Comparison of ENCODE assay signal across 8 cellular contexts in the genomic region with DNA sequence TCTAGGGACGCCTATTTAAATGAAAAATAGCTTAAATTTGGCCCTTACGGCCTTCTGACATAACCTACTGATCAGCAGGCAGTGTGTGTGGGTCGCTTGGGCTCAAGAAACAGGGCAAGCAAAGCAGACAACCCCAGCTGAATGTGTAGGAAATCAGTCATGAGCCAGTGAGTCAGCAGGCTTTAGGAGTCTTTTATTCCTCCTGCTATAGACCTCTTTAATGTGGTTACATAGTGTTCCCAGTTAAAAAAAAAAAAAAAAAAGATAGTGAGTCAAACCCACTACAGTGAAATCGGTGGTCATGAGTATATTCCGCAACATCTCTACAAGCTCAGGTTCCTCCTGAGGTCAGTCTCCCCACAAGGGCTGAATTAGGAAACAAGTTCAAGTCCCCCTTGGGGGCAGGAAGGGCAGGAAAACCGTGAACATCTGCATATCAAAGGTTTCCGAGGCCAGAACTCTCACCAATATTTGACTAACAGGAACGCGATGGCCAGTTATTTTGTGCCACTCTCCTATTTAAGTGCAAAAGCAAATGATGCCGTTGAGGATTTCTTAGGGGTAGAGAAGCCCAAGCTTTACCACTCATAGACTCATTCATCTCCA. TPM values are rescaled to one million over a fixed set of nuclear protein-coding genes. Genes with fewer than 3 reads are reported as not detected.
DNase-seq lines count a peak whose midpoint lies in the region; ATAC-seq and TF ChIP-seq lines count a peak whose summit lies in the region.

No MANE protein-coding gene starts in this region.

- TF ChIP-seq CTCF in activated CD8-positive, alpha-beta T cell treated with anti-CD3 and anti-CD28 coated beads for 36 hours (IDR thresholded peaks at IDR 0.05), result no peak
- TF ChIP-seq CTCF in fibroblast of villous mesenchyme (IDR thresholded peaks at IDR 0.05; ENCODE audit: insufficient read depth, low read depth, low read length), result no peak

- H3K4me3 Mint-ChIP-seq in activated CD8-positive, alpha-beta T cell treated with anti-CD3 and anti-CD28 coated beads for 36 hours, result no peak overlapping the region

- no peaks in the 10 kb centered on the region for H3K9me3 Mint-ChIP-seq in activated CD8-positive, alpha-beta T cell treated with anti-CD3 and anti-CD28 coated beads for 36 hours

- CTCF ChIA-PET in activated CD8-positive, alpha-beta T cell treated with anti-CD3 and anti-CD28 coated beads for 36 hours (lab: Charles Lee), result interaction anchor here (0.9 to 1.4 kb wide), 5 partner anchors 9 to 303 kb away, joined by 3 to 6 read pairs (median 3); a partner anchor contains a TSS

- peak; percentile 91 for ATAC-seq in activated CD8-positive, alpha-beta T cell treated with anti-CD3 and anti-CD28 coated beads for 36 hours
- ATAC-seq in left colon (no peak), HG02884 (IDR thresholded peaks at IDR 0.05; ENCODE audit: unreplicated experiment) (no peak)

- H3K36me3 Mint-ChIP-seq in activated CD8-positive, alpha-beta T cell treated with anti-CD3 and anti-CD28 coated beads for 36 hours (ENCODE audit: low read depth), result peaks cover 7% of the 10 kb centered on the region

- peaks cover 23% of the 10 kb centered on the region for H3K4me1 Mint-ChIP-seq in activated CD8-positive, alpha-beta T cell treated with anti-CD3 and anti-CD28 coated beads for 36 hours (ENCODE audit: low read depth)

- peaks cover 4% of the 10 kb centered on the region for H3K27me3 Mint-ChIP-seq in activated CD8-positive, alpha-beta T cell treated with anti-CD3 and anti-CD28 coated beads for 36 hours

- no peak overlapping the region for H3K27ac Mint-ChIP-seq in activated CD8-positive, alpha-beta T cell treated with anti-CD3 and anti-CD28 coated beads for 36 hours

- intact Hi-C loops in activated CD8-positive, alpha-beta T cell treated with anti-CD3 and anti-CD28 coated beads for 36 hours (cut with micrococcal nuclease), result no loop called here
- intact Hi-C loops in left colon (cut with DNase I, micrococcal nuclease), result no loop called here

- peak; percentile 51 for DNase-seq in activated naive CD4-positive, alpha-beta T cell treated with Interleukin-2 at 50 U/mL for 16 hours
- DNase-seq in activated naive CD4-positive, alpha-beta T cell (lab: John Stamatoyannopoulos, UW), result no peak
- peak; percentile 55 for DNase-seq in activated CD8-positive, alpha-beta T cell treated with anti-CD3 and anti-CD28 coated beads for 36 hours
- DNase-seq in fibroblast of villous mesenchyme (ENCODE audit: low read depth) (peak; percentile 97), NCI-H1694 (lab: John Stamatoyannopoulos, UW) (no peak), left colon (no peak)
- peak; percentile 73 for DNase-seq in stimulated activated CD4-positive, alpha-beta T cell treated with anti-CD3 and anti-CD28 coated beads, Interleukin-15, amount 100 ng/mL, for 24 hours

- POLR2A ChIA-PET in activated CD8-positive, alpha-beta T cell treated with anti-CD3 and anti-CD28 coated beads for 36 hours (lab: Charles Lee), result interaction anchor here (0.6 to 0.7 kb wide), 2 partner anchors 25 to 28 kb away, joined by 3 read pairs; no protein-coding TSS in a partner anchor

- H3K4me3 ChIP-seq in fibroblast of villous mesenchyme (ENCODE audit: low read depth, low read length), result no peak overlapping the region

RNA-seq across cellular contexts. Expression of a gene that starts 32.7 kb away (rescaled TPM):
- 10 to 100 TPM; 12.8 to 13.1 TPM for total RNA-seq in activated CD8-positive, alpha-beta T cell treated with anti-CD3 and anti-CD28 coated beads for 36 hours
- 26.1 and 32.4 TPM in 2 replicates for total RNA-seq in fibroblast of villous mesenchyme
- 10 to 100 TPM; 39.4 to 41.2 TPM for total RNA-seq in left colon

RNA-seq across cellular contexts. Expression of a gene that starts 59.2 kb away (rescaled TPM):
- total RNA-seq in activated CD8-positive, alpha-beta T cell treated with anti-CD3 and anti-CD28 coated beads for 36 hours, result 10 to 100 TPM; 49.7 to 53.4 TPM
- total RNA-seq in fibroblast of villous mesenchyme (14.2 and 16.8 TPM in 2 replicates), left colon (10 to 100 TPM in 1 of 2 donors, 1 to 10 TPM in 1; 5.8 to 11.8 TPM)

Comparison
In these comparisons a context has a peak if more than half of its experiments do, and no peak if none do; other contexts are left out.
1. DNase-seq: peak in activated naive CD4-positive, alpha-beta T cell treated with Interleukin-2 at 50 U/mL for 16 hours (single experiment), activated CD8-positive, alpha-beta T cell treated with anti-CD3 and anti-CD28 coated beads for 36 hours (single experiment), fibroblast of villous mesenchyme (single experiment) and stimulated activated CD4-positive, alpha-beta T cell treated with anti-CD3 and anti-CD28 coated beads, Interleukin-15, amount 100 ng/mL, for 24 hours (single experiment); none in activated naive CD4-positive, alpha-beta T cell (0 of 4), NCI-H1694 (single experiment) and left colon (0 of 2).